1 cellular context compared by ENCODE assay signal in the genomic region with DNA sequence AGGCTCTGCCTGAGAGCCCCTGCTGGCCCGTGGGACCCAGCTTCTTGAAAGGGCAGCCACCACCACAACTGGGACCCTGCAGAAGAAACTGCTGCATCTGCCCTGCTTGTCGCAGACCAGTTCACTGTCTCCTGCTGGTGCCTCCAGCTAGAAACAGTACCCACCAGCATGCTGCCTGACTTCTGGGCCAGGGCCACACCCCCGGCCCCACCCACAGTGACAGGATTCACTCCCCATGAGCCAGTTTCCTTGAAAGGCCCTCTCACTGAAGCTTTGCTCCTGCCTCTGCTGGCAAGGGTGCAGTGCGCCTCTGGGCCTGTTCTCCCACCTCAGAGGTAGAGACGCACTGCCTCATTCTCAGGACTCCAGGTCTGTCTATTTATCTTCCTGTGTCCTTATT.
TF ChIP-seq lines count a peak whose summit lies in the region.

No MANE protein-coding gene starts in this region.

TF ChIP-seq in HEK293, 187 proteins besides CTCF, POLR2A, EP300 and RAD21 (continued from another document):
- TF ChIP-seq ZSCAN23 (tag by site-specific recombination; IDR thresholded peaks at IDR 0.05) (no peak), ZNF416 (tag by site-specific recombination; IDR thresholded peaks at IDR 0.05) (no peak), KLF10 (tag by site-specific recombination; IDR thresholded peaks at IDR 0.05) (no peak), ZNF239 (tag by site-specific recombination; IDR thresholded peaks at IDR 0.05) (no peak), ZNF791 (tag by site-specific recombination; IDR thresholded peaks at IDR 0.05) (no peak), REST (tag by site-specific recombination; IDR thresholded peaks at IDR 0.05) (no peak), ZNF274 (IDR thresholded peaks at IDR 0.05; ENCODE audit: low read length) (no peak), ZNF274 (tag by site-specific recombination; IDR thresholded peaks at IDR 0.05; ENCODE audit: borderline replicate concordance) (no peak), ZNF529 (tag by site-specific recombination; IDR thresholded peaks at IDR 0.05; ENCODE audit: insufficient replicate concordance) (no peak), ZFP3 (tag by site-specific recombination; IDR thresholded peaks at IDR 0.05; ENCODE audit: low read depth) (no peak), ZSCAN30 (tag by site-specific recombination; IDR thresholded peaks at IDR 0.05) (no peak), ZNF768 (tag by site-specific recombination; IDR thresholded peaks at IDR 0.05) (no peak), MZF1 (tag by site-specific recombination; IDR thresholded peaks at IDR 0.05; ENCODE audit: borderline replicate concordance) (no peak), BCL11A (tag by site-specific recombination; IDR thresholded peaks at IDR 0.05; ENCODE audit: low read depth) (no peak), ZFHX2 (tag by site-specific recombination; conservative IDR thresholded peaks at IDR 0.05) (0 out of 2 replicates have a peak, but pooled peaks have one; percentile 14), ZNF792 (tag by site-specific recombination; IDR thresholded peaks at IDR 0.05) (no peak), ZNF514 (tag by site-specific recombination; IDR thresholded peaks at IDR 0.05) (no peak), ZNF510 (tag by site-specific recombination; IDR thresholded peaks at IDR 0.05; ENCODE audit: insufficient replicate concordance) (no peak)
- TF ChIP-seq, protein P1, sequence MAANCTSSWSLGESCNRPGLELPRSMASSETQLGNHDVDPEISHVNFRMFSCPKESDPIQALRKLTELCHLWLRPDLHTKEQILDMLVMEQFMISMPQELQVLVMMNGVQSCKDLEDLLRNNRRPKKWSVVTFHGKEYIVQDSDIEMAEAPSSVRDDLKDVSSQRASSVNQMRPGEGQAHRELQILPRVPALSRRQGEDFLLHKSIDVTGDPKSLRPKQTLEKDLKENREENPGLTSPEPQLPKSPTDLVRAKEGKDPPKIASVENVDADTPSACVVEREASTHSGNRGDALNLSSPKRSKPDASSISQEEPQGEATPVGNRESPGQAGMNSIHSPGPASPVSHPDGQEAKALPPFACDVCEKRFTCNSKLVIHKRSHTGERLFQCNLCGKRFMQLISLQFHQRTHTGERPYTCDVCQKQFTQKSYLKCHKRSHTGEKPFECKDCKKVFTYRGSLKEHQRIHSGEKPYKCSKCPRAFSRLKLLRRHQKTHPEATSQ (tag by site-specific recombination; IDR thresholded peaks at IDR 0.05) = no peak
- TF ChIP-seq, protein P2, sequence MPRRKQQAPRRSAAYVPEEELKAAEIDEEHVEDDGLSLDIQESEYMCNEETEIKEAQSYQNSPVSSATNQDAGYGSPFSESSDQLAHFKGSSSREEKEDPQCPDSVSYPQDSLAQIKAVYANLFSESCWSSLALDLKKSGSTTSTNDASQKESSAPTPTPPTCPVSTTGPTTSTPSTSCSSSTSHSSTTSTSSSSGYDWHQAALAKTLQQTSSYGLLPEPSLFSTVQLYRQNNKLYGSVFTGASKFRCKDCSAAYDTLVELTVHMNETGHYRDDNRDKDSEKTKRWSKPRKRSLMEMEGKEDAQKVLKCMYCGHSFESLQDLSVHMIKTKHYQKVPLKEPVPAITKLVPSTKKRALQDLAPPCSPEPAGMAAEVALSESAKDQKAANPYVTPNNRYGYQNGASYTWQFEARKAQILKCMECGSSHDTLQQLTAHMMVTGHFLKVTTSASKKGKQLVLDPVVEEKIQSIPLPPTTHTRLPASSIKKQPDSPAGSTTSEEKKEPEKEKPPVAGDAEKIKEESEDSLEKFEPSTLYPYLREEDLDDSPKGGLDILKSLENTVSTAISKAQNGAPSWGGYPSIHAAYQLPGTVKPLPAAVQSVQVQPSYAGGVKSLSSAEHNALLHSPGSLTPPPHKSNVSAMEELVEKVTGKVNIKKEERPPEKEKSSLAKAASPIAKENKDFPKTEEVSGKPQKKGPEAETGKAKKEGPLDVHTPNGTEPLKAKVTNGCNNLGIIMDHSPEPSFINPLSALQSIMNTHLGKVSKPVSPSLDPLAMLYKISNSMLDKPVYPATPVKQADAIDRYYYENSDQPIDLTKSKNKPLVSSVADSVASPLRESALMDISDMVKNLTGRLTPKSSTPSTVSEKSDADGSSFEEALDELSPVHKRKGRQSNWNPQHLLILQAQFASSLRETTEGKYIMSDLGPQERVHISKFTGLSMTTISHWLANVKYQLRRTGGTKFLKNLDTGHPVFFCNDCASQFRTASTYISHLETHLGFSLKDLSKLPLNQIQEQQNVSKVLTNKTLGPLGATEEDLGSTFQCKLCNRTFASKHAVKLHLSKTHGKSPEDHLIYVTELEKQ (tag by site-specific recombination; IDR thresholded peaks at IDR 0.05; ENCODE audit: borderline replicate concordance) = no peak
- TF ChIP-seq, protein P3, sequence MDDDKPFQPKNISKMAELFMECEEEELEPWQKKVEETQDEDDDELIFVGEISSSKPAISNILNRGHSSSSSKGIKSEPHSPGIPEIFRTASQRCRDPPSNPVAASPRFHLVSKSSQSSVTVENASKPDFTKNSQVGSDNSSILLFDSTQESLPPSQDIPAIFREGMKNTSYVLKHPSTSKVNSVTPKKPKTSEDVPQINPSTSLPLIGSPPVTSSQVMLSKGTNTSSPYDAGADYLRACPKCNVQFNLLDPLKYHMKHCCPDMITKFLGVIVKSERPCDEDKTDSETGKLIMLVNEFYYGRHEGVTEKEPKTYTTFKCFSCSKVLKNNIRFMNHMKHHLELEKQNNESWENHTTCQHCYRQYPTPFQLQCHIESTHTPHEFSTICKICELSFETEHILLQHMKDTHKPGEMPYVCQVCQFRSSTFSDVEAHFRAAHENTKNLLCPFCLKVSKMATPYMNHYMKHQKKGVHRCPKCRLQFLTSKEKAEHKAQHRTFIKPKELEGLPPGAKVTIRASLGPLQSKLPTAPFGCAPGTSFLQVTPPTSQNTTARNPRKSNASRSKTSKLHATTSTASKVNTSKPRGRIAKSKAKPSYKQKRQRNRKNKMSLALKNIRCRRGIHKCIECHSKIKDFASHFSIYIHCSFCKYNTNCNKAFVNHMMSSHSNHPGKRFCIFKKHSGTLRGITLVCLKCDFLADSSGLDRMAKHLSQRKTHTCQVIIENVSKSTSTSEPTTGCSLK (tag by site-specific recombination; IDR thresholded peaks at IDR 0.05) = no peak
TF ChIP-seq in HEK293: peak in this region for 4.
